In genomic region chr19:35205733-35206323, GRCh38 we compare ENCODE assay signal across 12 cellular contexts. TPM values are rescaled to one million over a fixed set of nuclear protein-coding genes. Genes with fewer than 3 reads are reported as not detected.
DNase-seq lines count a peak whose midpoint lies in the region; ATAC-seq and TF ChIP-seq lines count a peak whose summit lies in the region.
"Had no signal": no experiment of that assay in that cellular context is flagged by ENCODE, and none has a peak within 500 bp of the region (broad histone marks: within the 10 kb centered on the region; RNA-seq: fewer than 3 reads in every experiment).

No MANE protein-coding gene starts in this region.

- TF ChIP-seq POLR2A in testis (IDR thresholded peaks at IDR 0.05): no peak

- H3K79me2 ChIP-seq in SU-DHL-6 (ENCODE audit: insufficient read depth, low read length) (no peaks in the 10 kb centered on the region), mesendoderm (ENCODE audit: control insufficient read depth, insufficient read depth, low read length) (no peaks in the 10 kb centered on the region)

- intact Hi-C loops in testis (cut with DNase I; ENCODE audit: low total_unique reads) (no loop called here), aorta (cut with DNase I) (no loop called here)

- H3K56ac ChIP-seq in mesendoderm (ENCODE audit: low read length): peak overlapping the region; percentile 65

- no peak overlapping the region for H2BK15ac ChIP-seq in mesendoderm (replicated peaks; ENCODE audit: low read depth)

- peak; percentile 25 for ATAC-seq in GM18498 (IDR thresholded peaks at IDR 0.05; ENCODE audit: unreplicated experiment)
- ATAC-seq in GM21529 (IDR thresholded peaks at IDR 0.05; ENCODE audit: unreplicated experiment): peak; percentile 17
- ATAC-seq in aorta (ENCODE audit: low FRiP score): no peak
- ATAC-seq: Panc1 had no signal

- H3K36me3 ChIP-seq in SU-DHL-6 (ENCODE audit: low read length) (no peaks in the 10 kb centered on the region), mesendoderm (ENCODE audit: control insufficient read depth, insufficient read depth, low read length) (no peaks in the 10 kb centered on the region), testis (ENCODE audit: low read depth, missing control alignments) (no peaks in the 10 kb centered on the region), aorta (ENCODE audit: control insufficient read depth in 1 of 2, insufficient read depth in 2 of 2, low read length in 1 of 2) (no peaks in the 10 kb centered on the region)

- H3K27ac ChIP-seq in SU-DHL-6 (ENCODE audit: low read depth, low read length): peak overlapping the region; percentile 91
- H3K27ac ChIP-seq in mesendoderm (ENCODE audit: low read depth, low read length): no peak overlapping the region
- H3K27ac ChIP-seq in testis: no peak overlapping the region
- H3K27ac ChIP-seq in aorta (ENCODE audit: low read depth in 1 of 2, low read length in 2 of 2): no peak overlapping the region

- no peak overlapping the region for H2BK5ac ChIP-seq in mesendoderm (ENCODE audit: low read length)

- H3K9ac ChIP-seq in SU-DHL-6 (ENCODE audit: low read length) (peak overlapping the region; percentile 47), mesendoderm (ENCODE audit: low read length) (no peak overlapping the region)

- WGBS in mesendoderm (ENCODE audit: extremely low coverage, insufficient coverage, low lambda C conversion rate): no CpG with 5 or more reads among the region's 6 CpGs
- 76 to 78% methylated on average over 6 of the region's 6 CpGs for WGBS in testis, 2 donors
- WGBS in aorta, 2 donors: 63 to 67% methylated on average over 6 of the region's 6 CpGs

- H2AFZ ChIP-seq in SU-DHL-6 (ENCODE audit: low read depth, low read length, severe bottlenecking): no peak overlapping the region

- no peaks in the 10 kb centered on the region for H3K27me3 ChIP-seq in SU-DHL-6 (ENCODE audit: low read length)
- no peaks in the 10 kb centered on the region for H3K27me3 ChIP-seq in mesendoderm (ENCODE audit: insufficient read depth, low read length, poor library complexity)
- H3K27me3 ChIP-seq in testis: no peaks in the 10 kb centered on the region
- H3K27me3 ChIP-seq in aorta (ENCODE audit: control insufficient read depth in 1 of 2, insufficient read depth in 2 of 2, low read length in 1 of 2): no peaks in the 10 kb centered on the region

- H3K4me2 ChIP-seq in SU-DHL-6 (ENCODE audit: low read depth, low read length, poor library complexity, severe bottlenecking) (peak overlapping the region; percentile 76), mesendoderm (ENCODE audit: low read length) (no peak overlapping the region)

- H4K8ac ChIP-seq in mesendoderm (ENCODE audit: low read depth, low read length): no peak overlapping the region

- no peak overlapping the region for H4K5ac ChIP-seq in mesendoderm (ENCODE audit: low read length)

- H2BK120ac ChIP-seq in mesendoderm (ENCODE audit: low read depth, low read length): no peak overlapping the region

- H4K20me1 ChIP-seq in SU-DHL-6 (ENCODE audit: low read depth, low read length): no peaks in the 10 kb centered on the region

- no peak overlapping the region for H3K23ac ChIP-seq in mesendoderm (ENCODE audit: low read length)

- peaks cover 39% of the 10 kb centered on the region for H3F3A ChIP-seq in SU-DHL-6 (ENCODE audit: insufficient read depth)

- H2AK5ac ChIP-seq in mesendoderm (ENCODE audit: low read length): no peak overlapping the region

- H3K4me3 ChIP-seq in SU-DHL-6 (ENCODE audit: insufficient read depth, low read length, poor library complexity, severe bottlenecking) (peak overlapping the region; percentile 1), mesendoderm (ENCODE audit: low read length) (no peak overlapping the region), testis (no peak overlapping the region), aorta (ENCODE audit: low read length in 2 of 2) (no peak overlapping the region)

- H3K4ac ChIP-seq in mesendoderm (ENCODE audit: low read depth, low read length): no peak overlapping the region

- H3K79me1 ChIP-seq in mesendoderm (ENCODE audit: low read length): no peaks in the 10 kb centered on the region

- H3K9me3 ChIP-seq in SU-DHL-6 (ENCODE audit: insufficient read depth, low read length): no peaks in the 10 kb centered on the region
- no peaks in the 10 kb centered on the region for H3K9me3 ChIP-seq in testis
- no peaks in the 10 kb centered on the region for H3K9me3 ChIP-seq in aorta (ENCODE audit: control insufficient read depth, low read length)

- TF ChIP-seq CTCF in SU-DHL-6 (IDR thresholded peaks at IDR 0.05; ENCODE audit: insufficient read depth, low read length, poor library complexity, severe bottlenecking) (no peak), testis (IDR thresholded peaks at IDR 0.05) (no peak)

- H3K9me2 ChIP-seq in SU-DHL-6 (replicated peaks; ENCODE audit: insufficient read depth, low read length): no peaks in the 10 kb centered on the region

- no peak overlapping the region for H3K18ac ChIP-seq in mesendoderm (ENCODE audit: low read length)

- DNase-seq in mesendoderm (no peak), testis (no peak), NCI-H446 treated with DMSO at 0.1 percent for 48 hours (lab: John Stamatoyannopoulos, UW) (no peak), NCI-H1092 (lab: John Stamatoyannopoulos, UW) (no peak), aorta (no peak)
- DNase-seq: activated CD4-positive, CD25-positive, alpha-beta regulatory T cell treated with anti-CD3 and anti-CD28 coated beads, Interleukin-2, amount 50 U/mL, for 72 hours; DMS153 had no signal

- peaks cover 8% of the 10 kb centered on the region for H3K4me1 ChIP-seq in mesendoderm (ENCODE audit: control insufficient read depth, low read depth, low read length)
- H3K4me1 ChIP-seq in testis: no peaks in the 10 kb centered on the region
- no peaks in the 10 kb centered on the region for H3K4me1 ChIP-seq in aorta (ENCODE audit: control insufficient read depth in 1 of 2, insufficient read depth in 2 of 2, low read length in 2 of 2)

RNA-seq across cellular contexts. Expression of gene FAM187B, which starts 22.7 kb away (rescaled TPM):
- polyA plus RNA-seq in mesendoderm (2013, experiment 1 of 2): not detected
- not detected for polyA plus RNA-seq in mesendoderm (2013, experiment 2 of 2)
- total RNA-seq in testis: 100 to 1,000 TPM in 1 of 2 donors, 10 to 100 TPM in 1; 18.4 to 105 TPM
- 79.2 TPM for polyA plus RNA-seq in testis (ENCODE audit: insufficient read depth, low read depth, low replicate concordance)
- total RNA-seq in aorta: not detected
- not detected for polyA plus RNA-seq in aorta
- polyA plus RNA-seq: liver had no signal

RNA-seq across cellular contexts. Expression of gene LSR, which starts 43.0 kb away (rescaled TPM):
- polyA plus RNA-seq in mesendoderm (2013, experiment 1 of 2): 93.8 TPM
- 95.6 TPM for polyA plus RNA-seq in mesendoderm (2013, experiment 2 of 2)
- total RNA-seq in testis: 100 to 1,000 TPM; 154 to 195 TPM
- polyA plus RNA-seq in testis (ENCODE audit: insufficient read depth, low read depth, low replicate concordance): 85.7 TPM
- total RNA-seq in aorta: 10 to 100 TPM in 1 of 2 donors, 1 to 10 TPM in 1; 9.8 to 13.1 TPM
- polyA plus RNA-seq in aorta: 10 to 100 TPM in 1 of 2 donors, 1 to 10 TPM in 1; 5.8 to 12.4 TPM

RNA-seq across cellular contexts. Expression of gene FXYD5, which starts 51.3 kb away (rescaled TPM):
- 130 TPM for polyA plus RNA-seq in mesendoderm (2013, experiment 1 of 2)
- polyA plus RNA-seq in mesendoderm (2013, experiment 2 of 2): 134 TPM
- 10 to 100 TPM in 1 of 2 donors, 1 to 10 TPM in 1; 5.7 to 17.5 TPM for total RNA-seq in testis
- 38.1 TPM for polyA plus RNA-seq in testis (ENCODE audit: insufficient read depth, low read depth, low replicate concordance)
- 100 to 1,000 TPM in 1 of 2 donors, 10 to 100 TPM in 1; 71.7 to 126 TPM for total RNA-seq in aorta
- 100 to 1,000 TPM in 1 of 2 donors, 10 to 100 TPM in 1; 89.5 to 179 TPM for polyA plus RNA-seq in aorta

Comparison
In these comparisons a context has a peak if more than half of its experiments do, and no peak if none do; other contexts are left out.
1. RNA of gene FAM187B, which starts 22.7 kb away (total RNA-seq): 18.4 to 105 TPM in testis; not detected in aorta; every median in the first group is over 10 times any median in the second.
2. RNA of gene LSR, which starts 43.0 kb away (total RNA-seq): 154 to 195 TPM in testis; 9.8 to 13.1 TPM in aorta; every median in the first group is over 10 times any median in the second.